Comparison of ENCODE assay signal across 21 cellular contexts in genomic region chr10:58590924-58591323, GRCh38.
"Had no signal": no experiment of that assay in that cellular context is flagged by ENCODE, and none has a peak within 500 bp of the region (broad histone marks: within the 10 kb centered on the region; RNA-seq: fewer than 3 reads in every experiment).

No MANE protein-coding gene starts in this region.

- H3K4me1 Mint-ChIP-seq: activated naive CD8-positive, alpha-beta T cell treated with anti-CD3 and anti-CD28 coated beads, Interleukin-2, amount 50 U/mL, for 24 hours; memory B cell; neural crest cell; T-cell had no signal

- H2AFZ ChIP-seq: parathyroid adenoma had no signal

- H3K9me3 ChIP-seq: body of pancreas, stomach, uterus had no signal

- H3K27ac ChIP-seq: dorsolateral prefrontal cortex, parathyroid adenoma, WERI-Rb-1 had no signal

- H3K9ac ChIP-seq: parathyroid adenoma had no signal

- DNase-seq: activated CD4-positive, alpha-beta T cell treated with anti-CD3 and anti-CD28 coated beads for 48 hours; activated CD8-positive, alpha-beta memory T cell treated with anti-CD3 and anti-CD28 coated beads, Interleukin-2, amount 50 U/mL, for 48 hours; activated CD8-positive, alpha-beta T cell treated with anti-CD3 and anti-CD28 coated beads, Interleukin-2, amount 10 ng/mL, durations not matched to agents 7 days and 5 days; activated naive CD4-positive, alpha-beta T cell treated with Interleukin-2 at 50 U/mL for 16 hours; activated naive CD8-positive, alpha-beta T cell treated with anti-CD3 and anti-CD28 coated beads, Interleukin-2, amount 50 U/mL, for 24 hours; body of pancreas; cerebellar nuclear complex; dorsolateral prefrontal cortex; foreskin fibroblast; glutamatergic neuron; left colon; retina; stomach; T-cell; T1000; uterus; WERI-Rb-1 had no signal

- H3K36me3 Mint-ChIP-seq: memory B cell, T-cell had no signal

- H3K27me3 Mint-ChIP-seq: memory B cell had no signal

- H3K27ac Mint-ChIP-seq: activated CD8-positive, alpha-beta T cell treated with anti-CD3 and anti-CD28 coated beads, Interleukin-2, amount 10 ng/mL, durations not matched to agents 7 days and 5 days; activated naive CD8-positive, alpha-beta T cell treated with anti-CD3 and anti-CD28 coated beads, Interleukin-2, amount 50 U/mL, for 24 hours; memory B cell; T-cell had no signal

- H3K27me3 ChIP-seq: body of pancreas, dorsolateral prefrontal cortex, stomach, uterus had no signal

- H3K4me3 ChIP-seq: body of pancreas, dorsolateral prefrontal cortex, skin epidermis, stomach, uterus had no signal

- H3K79me2 ChIP-seq: parathyroid adenoma had no signal

- H3K4me3 Mint-ChIP-seq: activated CD8-positive, alpha-beta T cell treated with anti-CD3 and anti-CD28 coated beads, Interleukin-2, amount 10 ng/mL, durations not matched to agents 7 days and 5 days; activated naive CD8-positive, alpha-beta T cell treated with anti-CD3 and anti-CD28 coated beads, Interleukin-2, amount 50 U/mL, for 24 hours; memory B cell; neural crest cell; T-cell had no signal

- H3K36me3 ChIP-seq: stomach, uterus, WERI-Rb-1 had no signal

- H3K9me3 Mint-ChIP-seq: activated naive CD8-positive, alpha-beta T cell treated with anti-CD3 and anti-CD28 coated beads, Interleukin-2, amount 50 U/mL, for 24 hours had no signal

- H3K4me1 ChIP-seq: body of pancreas, parathyroid adenoma, uterus had no signal
